In the genomic region with DNA sequence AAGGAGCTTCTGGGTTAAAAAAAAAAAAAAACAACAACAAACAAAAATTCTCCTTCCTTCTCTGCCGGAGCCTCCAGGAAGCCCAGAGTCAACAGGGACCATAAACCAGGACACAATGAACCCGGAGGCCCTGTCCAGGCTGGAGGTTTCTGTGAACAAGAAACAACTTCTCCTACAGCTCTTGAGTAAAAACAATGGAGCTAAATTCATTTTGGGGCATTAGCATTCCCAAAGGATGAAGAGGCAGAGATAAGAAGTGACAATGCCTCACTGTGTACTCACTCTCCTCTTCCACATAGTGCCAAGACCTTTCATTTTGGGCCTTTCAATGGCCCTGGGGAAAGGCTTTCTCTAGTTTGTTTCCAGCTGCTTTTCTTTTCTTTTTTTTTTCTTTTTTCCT, we compare ENCODE assay signal across 17 cellular contexts. TPM values are rescaled to one million over a fixed set of nuclear protein-coding genes. Genes with fewer than 3 reads are reported as not detected.
DNase-seq lines count a peak whose midpoint lies in the region; ATAC-seq and TF ChIP-seq lines count a peak whose summit lies in the region.
"Had no signal": no experiment of that assay in that cellular context is flagged by ENCODE, and none has a peak within 500 bp of the region (broad histone marks: within the 10 kb centered on the region; RNA-seq: fewer than 3 reads in every experiment).

No MANE protein-coding gene starts in this region.

- H3K9ac ChIP-seq in liver (ENCODE audit: low read depth in 1 of 2, low read length in 2 of 2), result no peak overlapping the region

- no peak for TF ChIP-seq POLR2A in right lobe of liver (IDR thresholded peaks at IDR 0.05)

- H3K9me3 Mint-ChIP-seq in brain, result no peaks in the 10 kb centered on the region
- H3K9me3 Mint-ChIP-seq: naive B cell had no signal

- no peaks in the 10 kb centered on the region for H3K9me3 ChIP-seq in liver (ENCODE audit: control insufficient read depth in 4 of 4, low read length in 3 of 4)
- H3K9me3 ChIP-seq in right lobe of liver, result no peaks in the 10 kb centered on the region
- no peaks in the 10 kb centered on the region for H3K9me3 ChIP-seq in T-helper 17 cell (ENCODE audit: control insufficient read depth, low read length, poor library complexity, severe bottlenecking)
- H3K9me3 ChIP-seq: upper lobe of right lung had no signal

- no peaks in the 10 kb centered on the region for H3K36me3 ChIP-seq in liver (ENCODE audit: control insufficient read depth in 4 of 4, insufficient read depth in 3 of 4, low read depth in 1 of 4, low read length in 3 of 4)
- no peaks in the 10 kb centered on the region for H3K36me3 ChIP-seq in right lobe of liver
- H3K36me3 ChIP-seq: upper lobe of right lung had no signal

- H3K27me3 ChIP-seq in liver (ENCODE audit: control insufficient read depth in 4 of 4, insufficient read depth in 4 of 4, low read length in 3 of 4) (no peaks in the 10 kb centered on the region), right lobe of liver (no peaks in the 10 kb centered on the region)
- H3K27me3 ChIP-seq: upper lobe of right lung had no signal

- peaks cover 8% of the 10 kb centered on the region for H3K27me3 Mint-ChIP-seq in brain
- H3K27me3 Mint-ChIP-seq in T-helper 17 cell, result peaks cover 23% of the 10 kb centered on the region

- no peak for TF ChIP-seq RAD21 in liver (IDR thresholded peaks at IDR 0.05)

- WGBS in liver, result 60% methylated on average over 2 of the region's 2 CpGs
- no CpG with 5 or more reads among the region's 2 CpGs for WGBS in right lobe of liver (ENCODE audit: insufficient coverage, low coverage, low lambda C conversion rate, missing lambda C conversion rate)

- H3K36me3 Mint-ChIP-seq in brain (peaks cover 3% of the 10 kb centered on the region), T-helper 17 cell (ENCODE audit: low read depth) (peaks cover 5% of the 10 kb centered on the region)
- H3K36me3 Mint-ChIP-seq: activated naive CD8-positive, alpha-beta T cell; naive B cell had no signal

- intact Hi-C loops in right lobe of liver (cut with DNase I), result no loop called here
- intact Hi-C loops in left colon (cut with DNase I, micrococcal nuclease), result no loop called here

- peak overlapping the region in 4 of 5 experiments; percentile 68 to 86 (median 79) for H3K27ac Mint-ChIP-seq in brain
- H3K27ac Mint-ChIP-seq in T-helper 17 cell, result no peak overlapping the region
- H3K27ac Mint-ChIP-seq: activated naive CD8-positive, alpha-beta T cell; naive B cell had no signal

- peak overlapping the region; percentile 63 to 64 for H3K27ac ChIP-seq in liver (ENCODE audit: low read depth in 1 of 2, low read length in 2 of 2)
- no peak overlapping the region for H3K27ac ChIP-seq in right lobe of liver
- H3K27ac ChIP-seq: upper lobe of right lung had no signal

- H3K4me1 Mint-ChIP-seq in brain (peaks cover 24% of the 10 kb centered on the region), T-helper 17 cell (peaks cover 3% of the 10 kb centered on the region)

- no peak for TF ChIP-seq CTCF in liver (IDR thresholded peaks at IDR 0.05; ENCODE audit: low read depth, low read length, missing input control)
- TF ChIP-seq CTCF in right lobe of liver (IDR thresholded peaks at IDR 0.05), result no peak
- no peak for TF ChIP-seq CTCF in brain (conservative IDR thresholded peaks at IDR 0.05)

- DNase-seq in right lobe of liver (no peak), left colon (no peak), DMS 273 treated with DMSO at 0.1 percent for 48 hours (lab: John Stamatoyannopoulos, UW) (no peak), GM19240 (ENCODE audit: insufficient read length, low spot score) (no peak), T-helper 17 cell (no peak)
- DNase-seq in activated CD4-positive, alpha-beta T cell treated with anti-CD3 and anti-CD28 coated beads for 48 hours, result no peak
- DNase-seq: activated CD4-positive, CD25-positive, alpha-beta regulatory T cell treated with anti-CD3 and anti-CD28 coated beads, Interleukin-2, amount 50 U/mL, for 72 hours; COR-L47; left cardiac atrium; naive B cell; NCI-H1105; stimulated activated CD4-positive, alpha-beta T cell treated with anti-CD3 and anti-CD28 coated beads, Interleukin-2, amount 100 ng/mL, for 48 hours; T-helper 1 cell; upper lobe of right lung had no signal

- H3K4me3 ChIP-seq in liver (ENCODE audit: low read depth in 1 of 3, low read length in 3 of 3), result no peak overlapping the region
- no peak overlapping the region for H3K4me3 ChIP-seq in right lobe of liver
- H3K4me3 ChIP-seq: upper lobe of right lung had no signal

- peaks cover 4 to 25% (median 16%) of the 10 kb centered on the region in 4 donors for H3K4me1 ChIP-seq in liver (ENCODE audit: control insufficient read depth in 4 of 4, insufficient read depth in 4 of 4, low read length in 3 of 4)
- peaks cover 0 to 35% (median 10%) of the 10 kb centered on the region in 4 donors for H3K4me1 ChIP-seq in right lobe of liver

- H3K4me3 Mint-ChIP-seq in brain (no peak overlapping the region), T-helper 17 cell (no peak overlapping the region)
- H3K4me3 Mint-ChIP-seq: activated naive CD8-positive, alpha-beta T cell; naive B cell had no signal

- ATAC-seq in right lobe of liver, result no peak
- peak; percentile 26 for ATAC-seq in left colon
- ATAC-seq in T-helper 17 cell, result no peak
- ATAC-seq: upper lobe of right lung had no signal

TF ChIP-seq in liver, 16 proteins besides CTCF, POLR2A, EP300 and RAD21 (continues in another document):
- TF ChIP-seq GABPA (IDR thresholded peaks at IDR 0.05 in 1 of 2, conservative IDR thresholded peaks at IDR 0.05 in 1 of 2) (no peak), HNF4G (IDR thresholded peaks at IDR 0.05) (no peak), YY1 (IDR thresholded peaks at IDR 0.05) (no peak), JUND (IDR thresholded peaks at IDR 0.05) (no peak), NR2F2 (IDR thresholded peaks at IDR 0.05) (no peak), EGR1 (IDR thresholded peaks at IDR 0.05; ENCODE audit: low read depth in 2 of 2) (no peak), HNF4A (conservative IDR thresholded peaks at IDR 0.05) (no peak), SP1 (IDR thresholded peaks at IDR 0.05) (no peak), TAF1 (conservative IDR thresholded peaks at IDR 0.05) (no peak), RXRA (IDR thresholded peaks at IDR 0.05) (no peak)
- TF ChIP-seq, protein P1, sequence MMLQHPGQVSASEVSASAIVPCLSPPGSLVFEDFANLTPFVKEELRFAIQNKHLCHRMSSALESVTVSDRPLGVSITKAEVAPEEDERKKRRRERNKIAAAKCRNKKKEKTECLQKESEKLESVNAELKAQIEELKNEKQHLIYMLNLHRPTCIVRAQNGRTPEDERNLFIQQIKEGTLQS (IDR thresholded peaks at IDR 0.05), result no peak
- TF ChIP-seq, protein P2, sequence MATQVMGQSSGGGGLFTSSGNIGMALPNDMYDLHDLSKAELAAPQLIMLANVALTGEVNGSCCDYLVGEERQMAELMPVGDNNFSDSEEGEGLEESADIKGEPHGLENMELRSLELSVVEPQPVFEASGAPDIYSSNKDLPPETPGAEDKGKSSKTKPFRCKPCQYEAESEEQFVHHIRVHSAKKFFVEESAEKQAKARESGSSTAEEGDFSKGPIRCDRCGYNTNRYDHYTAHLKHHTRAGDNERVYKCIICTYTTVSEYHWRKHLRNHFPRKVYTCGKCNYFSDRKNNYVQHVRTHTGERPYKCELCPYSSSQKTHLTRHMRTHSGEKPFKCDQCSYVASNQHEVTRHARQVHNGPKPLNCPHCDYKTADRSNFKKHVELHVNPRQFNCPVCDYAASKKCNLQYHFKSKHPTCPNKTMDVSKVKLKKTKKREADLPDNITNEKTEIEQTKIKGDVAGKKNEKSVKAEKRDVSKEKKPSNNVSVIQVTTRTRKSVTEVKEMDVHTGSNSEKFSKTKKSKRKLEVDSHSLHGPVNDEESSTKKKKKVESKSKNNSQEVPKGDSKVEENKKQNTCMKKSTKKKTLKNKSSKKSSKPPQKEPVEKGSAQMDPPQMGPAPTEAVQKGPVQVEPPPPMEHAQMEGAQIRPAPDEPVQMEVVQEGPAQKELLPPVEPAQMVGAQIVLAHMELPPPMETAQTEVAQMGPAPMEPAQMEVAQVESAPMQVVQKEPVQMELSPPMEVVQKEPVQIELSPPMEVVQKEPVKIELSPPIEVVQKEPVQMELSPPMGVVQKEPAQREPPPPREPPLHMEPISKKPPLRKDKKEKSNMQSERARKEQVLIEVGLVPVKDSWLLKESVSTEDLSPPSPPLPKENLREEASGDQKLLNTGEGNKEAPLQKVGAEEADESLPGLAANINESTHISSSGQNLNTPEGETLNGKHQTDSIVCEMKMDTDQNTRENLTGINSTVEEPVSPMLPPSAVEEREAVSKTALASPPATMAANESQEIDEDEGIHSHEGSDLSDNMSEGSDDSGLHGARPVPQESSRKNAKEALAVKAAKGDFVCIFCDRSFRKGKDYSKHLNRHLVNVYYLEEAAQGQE (IDR thresholded peaks at IDR 0.05), result no peak
- TF ChIP-seq, protein P3, sequence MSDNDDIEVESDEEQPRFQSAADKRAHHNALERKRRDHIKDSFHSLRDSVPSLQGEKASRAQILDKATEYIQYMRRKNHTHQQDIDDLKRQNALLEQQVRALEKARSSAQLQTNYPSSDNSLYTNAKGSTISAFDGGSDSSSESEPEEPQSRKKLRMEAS (IDR thresholded peaks at IDR 0.05), result no peak
- TF ChIP-seq, protein P4, sequence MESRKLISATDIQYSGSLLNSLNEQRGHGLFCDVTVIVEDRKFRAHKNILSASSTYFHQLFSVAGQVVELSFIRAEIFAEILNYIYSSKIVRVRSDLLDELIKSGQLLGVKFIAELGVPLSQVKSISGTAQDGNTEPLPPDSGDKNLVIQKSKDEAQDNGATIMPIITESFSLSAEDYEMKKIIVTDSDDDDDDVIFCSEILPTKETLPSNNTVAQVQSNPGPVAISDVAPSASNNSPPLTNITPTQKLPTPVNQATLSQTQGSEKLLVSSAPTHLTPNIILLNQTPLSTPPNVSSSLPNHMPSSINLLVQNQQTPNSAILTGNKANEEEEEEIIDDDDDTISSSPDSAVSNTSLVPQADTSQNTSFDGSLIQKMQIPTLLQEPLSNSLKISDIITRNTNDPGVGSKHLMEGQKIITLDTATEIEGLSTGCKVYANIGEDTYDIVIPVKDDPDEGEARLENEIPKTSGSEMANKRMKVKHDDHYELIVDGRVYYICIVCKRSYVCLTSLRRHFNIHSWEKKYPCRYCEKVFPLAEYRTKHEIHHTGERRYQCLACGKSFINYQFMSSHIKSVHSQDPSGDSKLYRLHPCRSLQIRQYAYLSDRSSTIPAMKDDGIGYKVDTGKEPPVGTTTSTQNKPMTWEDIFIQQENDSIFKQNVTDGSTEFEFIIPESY (IDR thresholded peaks at IDR 0.05), result no peak

RNA-seq across cellular contexts. Expression of a gene that starts 9.0 kb away (rescaled TPM):
- 10 to 100 TPM in 1 of 2 donors, 1 to 10 TPM in 1; 7.6 to 31.5 TPM for total RNA-seq in liver
- polyA plus RNA-seq in liver, result 10 to 100 TPM in 1 of 2 donors, 1 to 10 TPM in 1; 9.2 to 10.5 TPM
- 10 to 100 TPM in 5 of 6 experiments, 1 to 10 TPM in 1; 8.7 to 18.1 (median 16.4) TPM for total RNA-seq in right lobe of liver
- 94.0 TPM for polyA plus RNA-seq in brain (ENCODE audit: insufficient read depth, low read depth, low replicate concordance)
- total RNA-seq in left colon, result 10 to 100 TPM; 86.5 to 87.5 TPM
- total RNA-seq in T-helper 17 cell, result not detected

RNA-seq across cellular contexts. Expression of a gene that starts 25.3 kb away (rescaled TPM):
- 1 to 10 TPM; 4.1 to 5.2 TPM for total RNA-seq in liver
- 1 to 10 TPM; 2.5 to 3.1 TPM for polyA plus RNA-seq in liver
- 1 to 10 TPM; 2.5 to 3.9 (median 3.1) TPM for total RNA-seq in right lobe of liver
- 24.2 TPM for polyA plus RNA-seq in brain (ENCODE audit: insufficient read depth, low read depth, low replicate concordance)
- total RNA-seq in left colon, result 10 to 100 TPM in 1 of 2 donors, 1 to 10 TPM in 1; 8.3 to 10.9 TPM
- 1 to 10 TPM; 8.8 to 9.0 TPM for total RNA-seq in T-helper 17 cell

Comparison
In these comparisons a context has a peak if more than half of its experiments do, and no peak if none do; other contexts are left out.
1. H3K27ac ChIP-seq: peak in liver (2 of 2); none in right lobe of liver (0 of 3).
2. RNA of a gene that starts 9.0 kb away (total RNA-seq): 86.5 to 87.5 TPM in left colon, 7.6 to 31.5 TPM in liver and 8.7 to 18.1 TPM in right lobe of liver; not detected in T-helper 17 cell; every median in the first group is over 4 times any median in the second.